ENCODE assay signal across 11 cellular contexts in the genomic region with DNA sequence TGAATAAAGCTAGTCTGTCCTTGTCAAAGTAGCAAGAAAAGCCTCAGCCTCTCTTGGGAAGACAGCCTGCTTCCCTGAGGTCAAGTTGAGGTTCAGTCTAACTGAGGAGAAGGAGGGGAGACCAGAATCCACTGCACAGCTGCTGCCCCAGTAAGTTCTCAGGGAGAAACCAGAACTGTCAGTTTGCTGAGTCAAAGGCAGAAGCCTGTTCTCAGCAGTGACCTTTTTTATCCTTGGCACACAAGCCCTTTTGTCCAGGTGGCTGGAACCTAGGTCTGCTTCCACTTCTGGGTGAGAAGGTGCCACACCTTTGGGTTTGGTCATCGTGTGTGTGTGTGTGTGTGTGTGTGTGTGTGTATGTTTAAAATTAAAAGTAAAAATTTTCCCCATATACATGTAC. TPM values are rescaled to one million over a fixed set of nuclear protein-coding genes. Genes with fewer than 3 reads are reported as not detected.
DNase-seq lines count a peak whose midpoint lies in the region; ATAC-seq and TF ChIP-seq lines count a peak whose summit lies in the region.
"Had no signal": no experiment of that assay in that cellular context is flagged by ENCODE, and none has a peak within 500 bp of the region (broad histone marks: within the 10 kb centered on the region; RNA-seq: fewer than 3 reads in every experiment).

No MANE protein-coding gene starts in this region.

- no peaks in the 10 kb centered on the region for H3K27me3 ChIP-seq in BLaER1 treated with 17β-estradiol and CSF1 and Interleukin-3, amounts not matched to agents 10 nM and 100 nM
- no peaks in the 10 kb centered on the region for H3K27me3 ChIP-seq in aorta (ENCODE audit: control insufficient read depth in 1 of 2, insufficient read depth in 2 of 2, low read length in 1 of 2)

- peaks cover 0 to 12% (median 0%) of the 10 kb centered on the region in 11 experiments; a peak in 6 of 22 replicates for H3K36me3 ChIP-seq in BLaER1 treated with 17β-estradiol and CSF1 and Interleukin-3, amounts not matched to agents 10 nM and 100 nM
- no peaks in the 10 kb centered on the region for H3K36me3 ChIP-seq in aorta (ENCODE audit: control insufficient read depth in 1 of 2, insufficient read depth in 2 of 2, low read length in 1 of 2)

- H3K4me1 ChIP-seq in BLaER1 treated with 17β-estradiol and CSF1 and Interleukin-3, amounts not matched to agents 10 nM and 100 nM = peaks cover 68 to 99% (median 82%) of the 10 kb centered on the region in 10 experiments
- peaks cover 2 to 3% of the 10 kb centered on the region in 2 donors for H3K4me1 ChIP-seq in aorta (ENCODE audit: control insufficient read depth in 1 of 2, insufficient read depth in 2 of 2, low read length in 2 of 2)

- H3K27ac ChIP-seq in BLaER1 treated with 17β-estradiol and CSF1 and Interleukin-3, amounts not matched to agents 10 nM and 100 nM = peak overlapping the region in 3 of 11 experiments; percentile 11 to 35 (median 24); a peak in 3 of 22 replicates
- no peak overlapping the region for H3K27ac ChIP-seq in aorta (ENCODE audit: low read depth in 1 of 2, low read length in 2 of 2)

- H3K9ac ChIP-seq in BLaER1 treated with 17β-estradiol and CSF1 and Interleukin-3, amounts not matched to agents 10 nM and 100 nM = peak overlapping the region in 1 of 11 experiments; percentile 26; a peak in 2 of 22 replicates

- peak overlapping the region; percentile 35 to 75 (median 70) for H3K4me2 ChIP-seq in BLaER1 treated with 17β-estradiol and CSF1 and Interleukin-3, amounts not matched to agents 10 nM and 100 nM

- intact Hi-C loops in aorta (cut with DNase I) = no loop called here

- peaks cover 0 to 4% (median 0%) of the 10 kb centered on the region in 11 experiments; a peak in 1 of 22 replicates for H3K9me3 ChIP-seq in BLaER1 treated with 17β-estradiol and CSF1 and Interleukin-3, amounts not matched to agents 10 nM and 100 nM (replicated peaks in 1 of 11)
- no peaks in the 10 kb centered on the region for H3K9me3 ChIP-seq in aorta (ENCODE audit: control insufficient read depth, low read length)

- ATAC-seq in GM19395 (IDR thresholded peaks at IDR 0.05; ENCODE audit: unreplicated experiment) = peak; percentile 32
- no peak for ATAC-seq in HG03457 (IDR thresholded peaks at IDR 0.05; ENCODE audit: unreplicated experiment)
- no peak for ATAC-seq in GM21825 (IDR thresholded peaks at IDR 0.05; ENCODE audit: unreplicated experiment)
- no peak for ATAC-seq in aorta (ENCODE audit: low FRiP score)
- ATAC-seq: Right ventricle myocardium inferior had no signal

- peaks cover 37 to 80% (median 65%) of the 10 kb centered on the region in 11 experiments; a peak in 18 of 22 replicates for H4K20me1 ChIP-seq in BLaER1 treated with 17β-estradiol and CSF1 and Interleukin-3, amounts not matched to agents 10 nM and 100 nM

- no peak overlapping the region for H3K4me3 ChIP-seq in BLaER1 treated with 17β-estradiol and CSF1 and Interleukin-3, amounts not matched to agents 10 nM and 100 nM
- no peak overlapping the region for H3K4me3 ChIP-seq in fibroblast of mammary gland (ENCODE audit: control insufficient read depth, low read depth, low read length)
- no peak overlapping the region for H3K4me3 ChIP-seq in aorta (ENCODE audit: low read length in 2 of 2)

- DNase-seq in NCI-H69 (lab: John Stamatoyannopoulos, UW) (peak; percentile 53), fibroblast of mammary gland (ENCODE audit: low read depth) (peak; percentile 59), T1000 (lab: John Stamatoyannopoulos, UW) (no peak), aorta (no peak)
- DNase-seq: Calu3, KG1 had no signal

- TF ChIP-seq CTCF in fibroblast of mammary gland (conservative IDR thresholded peaks at IDR 0.05; ENCODE audit: control insufficient read depth, insufficient read depth, low read depth, low read length) = no peak

- WGBS in aorta, 2 donors = 72 to 89% methylated on average over 1 of the region's 1 CpG

RNA-seq across cellular contexts. Expression of a gene that starts 15.1 kb away (rescaled TPM):
- total RNA-seq in aorta = 10 to 100 TPM; 36.8 to 43.4 TPM
- 1 to 10 TPM; 2.9 to 5.9 TPM for polyA plus RNA-seq in aorta

Comparison
In these comparisons a context has a peak if more than half of its experiments do, and no peak if none do; other contexts are left out.
1. DNase-seq: peak in NCI-H69 (single experiment) and fibroblast of mammary gland (single experiment); none in T1000 (single experiment) and aorta (0 of 2).